Comparison of ENCODE assay signal across 15 cellular contexts in the genomic region with DNA sequence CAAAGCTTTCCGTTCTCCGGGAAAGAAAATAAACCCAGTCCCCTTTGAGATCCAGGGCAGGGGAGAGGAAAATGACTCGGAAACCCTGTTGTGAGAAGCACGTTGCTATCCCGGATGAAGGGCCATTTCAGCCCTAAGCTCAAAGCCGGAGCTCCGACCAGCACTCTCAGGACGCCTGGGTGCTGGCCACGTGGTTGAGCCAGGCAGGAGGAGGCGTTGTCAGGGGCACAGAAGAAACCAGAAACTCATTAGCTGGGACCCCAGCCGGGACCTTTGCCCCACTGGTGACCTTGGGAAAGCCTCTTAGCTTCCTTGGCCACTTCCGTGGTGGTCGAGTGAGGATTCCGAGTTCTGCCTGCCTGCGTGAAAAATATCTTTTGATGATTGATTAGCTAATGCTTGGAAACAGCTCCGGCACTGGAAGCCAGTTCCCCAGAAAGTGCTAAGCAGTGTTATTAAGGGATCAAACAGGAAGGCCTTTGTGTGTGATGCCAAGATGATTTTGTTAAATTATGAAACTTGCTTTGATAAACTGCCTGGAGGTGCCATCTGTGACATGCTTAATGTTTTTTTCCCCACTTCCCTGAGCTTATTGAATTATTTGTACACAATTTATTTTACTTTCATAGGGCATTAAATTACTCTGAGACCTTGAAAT. TPM values are rescaled to one million over a fixed set of nuclear protein-coding genes. Genes with fewer than 3 reads are reported as not detected.
DNase-seq lines count a peak whose midpoint lies in the region; ATAC-seq and TF ChIP-seq lines count a peak whose summit lies in the region.
"Had no signal": no experiment of that assay in that cellular context is flagged by ENCODE, and none has a peak within 500 bp of the region (broad histone marks: within the 10 kb centered on the region; RNA-seq: fewer than 3 reads in every experiment).

No MANE protein-coding gene starts in this region.

- H3K9me2 ChIP-seq in SK-N-SH: no peaks in the 10 kb centered on the region

- ATAC-seq in SK-N-SH treated with all-trans-retinoic acid at 6 μM for 48 hours (no peak), HG02970 (IDR thresholded peaks at IDR 0.05; ENCODE audit: low FRiP score, unreplicated experiment) (no peak)

- no peaks in the 10 kb centered on the region for H4K20me1 ChIP-seq in SK-N-SH (ENCODE audit: insufficient read depth)

- H3K9me3 Mint-ChIP-seq in brain (peaks cover 0 to 89% (median 7%) of the 10 kb centered on the region in 5 experiments), mesothelial cell of epicardium (peaks cover 8% of the 10 kb centered on the region)

- no peaks in the 10 kb centered on the region for H3F3A ChIP-seq in SK-N-SH (replicated peaks; ENCODE audit: insufficient read depth)

- no peak overlapping the region for H2AFZ ChIP-seq in SK-N-SH (ENCODE audit: low read depth)

- H3K27ac ChIP-seq in SK-N-SH (ENCODE audit: low read depth in 2 of 2, low read length in 1 of 2) (no peak overlapping the region; a peak in 1 of 4 replicates), suprapubic skin (no peak overlapping the region)

- POLR2A ChIA-PET in SK-N-SH (lab: Yijun Ruan, JAX): no interaction called here

- TF ChIP-seq POLR2A in suprapubic skin (IDR thresholded peaks at IDR 0.05): no peak

- DNase-seq in SK-N-SH (peak; percentile 73), mesothelial cell of epicardium (ENCODE audit: low spot score in 2 of 2, unreplicated experiment in 2 of 2) (peak in 1 of 2 experiments; percentile 46), suprapubic skin (ENCODE audit: low spot score in 2 of 2) (no peak)
- DNase-seq in activated CD4-positive, alpha-beta T cell treated with anti-CD3 and anti-CD28 coated beads, Interleukin-2, amount 50 U/mL, for 48 hours: no peak
- DNase-seq in NK-92 treated with Interleukin-12 subunit alpha and Interleukin-12 subunit beta, amount 100 ng/mL, for 24 hours (lab: John Stamatoyannopoulos, UW): no peak
- DNase-seq: activated CD8-positive, alpha-beta memory T cell treated with anti-CD3 and anti-CD28 coated beads, Interleukin-2, amount 50 U/mL, for 4 hours; activated naive CD8-positive, alpha-beta T cell treated with anti-CD3 and anti-CD28 coated beads, Interleukin-2, amount 10 ng/mL, durations not matched to agents 7 days and 5 days; left cardiac atrium; NCI-H2227 treated with DMSO at 0.1 percent for 48 hours had no signal

- no peak overlapping the region for H3K4me2 ChIP-seq in SK-N-SH

- peaks cover 0 to 16% of the 10 kb centered on the region in 2 experiments; a peak in 1 of 4 replicates for H3K4me1 ChIP-seq in SK-N-SH (ENCODE audit: control insufficient read depth in 1 of 2, insufficient read depth in 2 of 2, low read depth in 1 of 2, low read length in 1 of 2)
- H3K4me1 ChIP-seq in suprapubic skin: peaks cover 11% of the 10 kb centered on the region

- H3K27me3 Mint-ChIP-seq in brain (no peaks in the 10 kb centered on the region), mesothelial cell of epicardium (ENCODE audit: low read depth) (peaks cover 72% of the 10 kb centered on the region)

- no peak overlapping the region for H3K9ac ChIP-seq in SK-N-SH

- no peaks in the 10 kb centered on the region for H3K79me2 ChIP-seq in SK-N-SH (ENCODE audit: insufficient read depth)

- no peaks in the 10 kb centered on the region for H3K9me3 ChIP-seq in SK-N-SH
- H3K9me3 ChIP-seq in suprapubic skin: no peaks in the 10 kb centered on the region

- H3K36me3 Mint-ChIP-seq in brain (no peaks in the 10 kb centered on the region), mesothelial cell of epicardium (no peaks in the 10 kb centered on the region)
- H3K36me3 Mint-ChIP-seq: activated naive CD8-positive, alpha-beta T cell treated with anti-CD3 and anti-CD28 coated beads, Interleukin-2, amount 10 ng/mL, durations not matched to agents 7 days and 5 days had no signal

- H3K27ac Mint-ChIP-seq in brain (peak overlapping the region in 3 of 5 experiments; percentile 13 to 91 (median 39)), mesothelial cell of epicardium (peak overlapping the region; percentile 49)
- H3K27ac Mint-ChIP-seq: activated naive CD8-positive, alpha-beta T cell treated with anti-CD3 and anti-CD28 coated beads, Interleukin-2, amount 10 ng/mL, durations not matched to agents 7 days and 5 days had no signal

- TF ChIP-seq RAD21 in SK-N-SH (IDR thresholded peaks at IDR 0.05; ENCODE audit: low read length): no peak

- H3K36me3 ChIP-seq in SK-N-SH (replicated peaks in 1 of 2; ENCODE audit: control insufficient read depth in 1 of 2, insufficient read depth in 2 of 2, low read length in 1 of 2): no peaks in the 10 kb centered on the region
- H3K36me3 ChIP-seq in suprapubic skin: no peaks in the 10 kb centered on the region

- H3K4me3 ChIP-seq in SK-N-SH (ENCODE audit: low read depth in 2 of 2, low read length in 1 of 2) (peak overlapping the region in 1 of 2 experiments; percentile 22; a peak in 1 of 4 replicates), suprapubic skin (peak overlapping the region; percentile 4)

- CTCF ChIA-PET in SK-N-SH (lab: Yijun Ruan, JAX): interaction anchor here (0.7 to 1.7 kb wide), 6 partner anchors 9 to 231 kb away, joined by 3 to 8 read pairs (median 3); no protein-coding TSS in a partner anchor

- WGBS in SK-N-SH (ENCODE audit: low lambda C conversion rate): 17% methylated on average over 8 of the region's 16 CpGs
- 6% methylated on average over 16 of the region's 16 CpGs for WGBS in suprapubic skin

- H3K4me3 Mint-ChIP-seq in brain: peak overlapping the region in 2 of 5 experiments; percentile 51 to 70
- H3K4me3 Mint-ChIP-seq in mesothelial cell of epicardium: peak overlapping the region; percentile 51
- H3K4me3 Mint-ChIP-seq: activated naive CD8-positive, alpha-beta T cell treated with anti-CD3 and anti-CD28 coated beads, Interleukin-2, amount 10 ng/mL, durations not matched to agents 7 days and 5 days; central memory CD8-positive, alpha-beta T cell had no signal

- H3K4me1 Mint-ChIP-seq in brain (peaks cover 30% of the 10 kb centered on the region), mesothelial cell of epicardium (peaks cover 28% of the 10 kb centered on the region)
- H3K4me1 Mint-ChIP-seq: activated naive CD8-positive, alpha-beta T cell treated with anti-CD3 and anti-CD28 coated beads, Interleukin-2, amount 10 ng/mL, durations not matched to agents 7 days and 5 days; central memory CD8-positive, alpha-beta T cell had no signal

- H3K27me3 ChIP-seq in SK-N-SH (ENCODE audit: insufficient read depth) (no peaks in the 10 kb centered on the region), suprapubic skin (peaks cover 5% of the 10 kb centered on the region)

- TF ChIP-seq CTCF in SK-N-SH (IDR thresholded peaks at IDR 0.05) (no peak), brain (conservative IDR thresholded peaks at IDR 0.05) (no peak), mesothelial cell of epicardium (IDR thresholded peaks at IDR 0.05; ENCODE audit: unreplicated experiment) (no peak), suprapubic skin (IDR thresholded peaks at IDR 0.05) (no peak)

- TF ChIP-seq EP300 in SK-N-SH (IDR thresholded peaks at IDR 0.05; ENCODE audit: borderline replicate concordance in 1 of 2, low read depth in 1 of 2, low read length in 1 of 2) (peak in 1 of 2 experiments; percentile 24; a peak in 1 of 4 replicates), suprapubic skin (IDR thresholded peaks at IDR 0.05) (no peak)

TF ChIP-seq in SK-N-SH, 30 proteins besides CTCF, POLR2A, EP300 and RAD21:
- peak; percentile 16; the same call in 1 of the 2 replicates for TF ChIP-seq GATA2 (CRISPR knock-in tag; IDR thresholded peaks at IDR 0.05)
- TF ChIP-seq MXI1 (IDR thresholded peaks at IDR 0.05; ENCODE audit: low read depth, low read length): peak; percentile 77; the same call in 1 of the 2 replicates
- TF ChIP-seq TCF12 (IDR thresholded peaks at IDR 0.05): no peak

TF ChIP-seq in SK-N-SH treated with all-trans-retinoic acid at 6 μM for 48 hours, 23 proteins besides CTCF, POLR2A, EP300 and RAD21:
- no peak for TF ChIP-seq ARNTL (CRISPR knock-in tag; IDR thresholded peaks at IDR 0.05; ENCODE audit: borderline replicate concordance, low read depth)
- TF ChIP-seq ISL1 (CRISPR knock-in tag; IDR thresholded peaks at IDR 0.05): no peak
- TF ChIP-seq ZNF565 (CRISPR knock-in tag; conservative IDR thresholded peaks at IDR 0.05; ENCODE audit: low read depth): no peak

RNA-seq across cellular contexts. Expression of a gene that starts 57.5 kb away (rescaled TPM):
- not detected in 2 replicates for polyA plus RNA-seq in SK-N-SH (2012; rRNA removed)
- not detected in 2 replicates for polyA plus RNA-seq in SK-N-SH (2012; cell fraction: cytosol; rRNA removed)
- not detected in 2 replicates for polyA plus RNA-seq in SK-N-SH (2012; cell fraction: nucleus; rRNA removed)
- 1.5 TPM for polyA plus RNA-seq in brain (ENCODE audit: insufficient read depth, low read depth, low replicate concordance)
- 1.8 to 2.5 TPM (median 2.4 TPM) in 3 replicates for total RNA-seq in mesothelial cell of epicardium
- total RNA-seq in suprapubic skin: 10 to 100 TPM; 11.7 to 20.7 (median 15.5) TPM
- total RNA-seq: activated naive CD8-positive, alpha-beta T cell treated with anti-CD3 and anti-CD28 coated beads, Interleukin-2, amount 10 ng/mL, durations not matched to agents 7 days and 5 days; HT1080; MCF 10A had no signal
